8 cellular contexts compared by ENCODE assay signal in genomic region chr6:152897807-152898399, GRCh38.
DNase-seq lines count a peak whose midpoint lies in the region; ATAC-seq, FAIRE-seq and TF ChIP-seq lines count a peak whose summit lies in the region.

No MANE protein-coding gene starts in this region.

- peaks cover 3% of the 10 kb centered on the region for H3K4me1 Mint-ChIP-seq in activated naive CD8-positive, alpha-beta T cell treated with anti-CD3 and anti-CD28 coated beads for 36 hours

- H3K9me3 Mint-ChIP-seq in activated naive CD8-positive, alpha-beta T cell treated with anti-CD3 and anti-CD28 coated beads for 36 hours, result no peaks in the 10 kb centered on the region

- peaks cover 45% of the 10 kb centered on the region for H3K27me3 Mint-ChIP-seq in activated naive CD8-positive, alpha-beta T cell treated with anti-CD3 and anti-CD28 coated beads for 36 hours

- no peak overlapping the region for H3K4me3 ChIP-seq in heart left ventricle
- no peak overlapping the region for H3K4me3 ChIP-seq in retinal pigment epithelial cell (ENCODE audit: low read length)

- no peaks in the 10 kb centered on the region for H3K4me1 ChIP-seq in heart left ventricle

- ATAC-seq in GM21529 (IDR thresholded peaks at IDR 0.05; ENCODE audit: unreplicated experiment) (peak; percentile 99), heart left ventricle (peak in 3 of 4 donors; percentile 52 to 84 (median 78))

- H3K4me3 Mint-ChIP-seq in activated naive CD8-positive, alpha-beta T cell treated with anti-CD3 and anti-CD28 coated beads for 36 hours, result no peak overlapping the region

- DNase-seq in GM03348 (ENCODE audit: low spot score) (peak; percentile 88), HTR-8/SVneo (ENCODE audit: insufficient read length, low spot score) (peak; percentile 39), SKM-1 (lab: John Stamatoyannopoulos, UW; ENCODE audit: unreplicated experiment) (peak; percentile 56), heart left ventricle (peak; percentile 23 to 76 (median 51)), retinal pigment epithelial cell (ENCODE audit: low read depth) (peak; percentile 1), KG1 (lab: John Stamatoyannopoulos, UW) (no peak)
- DNase-seq in activated naive CD8-positive, alpha-beta T cell treated with anti-CD3 and anti-CD28 coated beads for 36 hours, result peak; percentile 67

- TF ChIP-seq CTCF in heart left ventricle (IDR thresholded peaks at IDR 0.05) (peak; percentile 63 to 84 (median 81)), retinal pigment epithelial cell (conservative IDR thresholded peaks at IDR 0.05; ENCODE audit: low read depth, low read length) (peak; percentile 96)

- H3K9me3 ChIP-seq in heart left ventricle, result no peaks in the 10 kb centered on the region

- H3K27me3 ChIP-seq in heart left ventricle, result peaks cover 0 to 6% (median 0%) of the 10 kb centered on the region in 9 donors

- H3K27ac ChIP-seq in heart left ventricle, result no peak overlapping the region

- H3K36me3 Mint-ChIP-seq in activated naive CD8-positive, alpha-beta T cell treated with anti-CD3 and anti-CD28 coated beads for 36 hours, result no peaks in the 10 kb centered on the region

- TF ChIP-seq POLR2A in heart left ventricle (IDR thresholded peaks at IDR 0.05), result no peak

- intact Hi-C loops in heart left ventricle (cut with DNase I), result loop anchor here in 1 of 10 donors (1.0 kb wide), 1 partner anchor 34 kb away; no protein-coding TSS in a partner anchor

- H3K36me3 ChIP-seq in heart left ventricle, result no peaks in the 10 kb centered on the region

- FAIRE-seq in HTR-8/SVneo (lab: Jason Lieb, UNC), result peak; percentile 65

- H3K27ac Mint-ChIP-seq in activated naive CD8-positive, alpha-beta T cell treated with anti-CD3 and anti-CD28 coated beads for 36 hours, result no peak overlapping the region

- 40 to 47% (median 44%) methylated on average over 13 to 16 of the region's 16 CpGs for WGBS in heart left ventricle, 4 donors
